18 cellular contexts compared by ENCODE assay signal in the genomic region with DNA sequence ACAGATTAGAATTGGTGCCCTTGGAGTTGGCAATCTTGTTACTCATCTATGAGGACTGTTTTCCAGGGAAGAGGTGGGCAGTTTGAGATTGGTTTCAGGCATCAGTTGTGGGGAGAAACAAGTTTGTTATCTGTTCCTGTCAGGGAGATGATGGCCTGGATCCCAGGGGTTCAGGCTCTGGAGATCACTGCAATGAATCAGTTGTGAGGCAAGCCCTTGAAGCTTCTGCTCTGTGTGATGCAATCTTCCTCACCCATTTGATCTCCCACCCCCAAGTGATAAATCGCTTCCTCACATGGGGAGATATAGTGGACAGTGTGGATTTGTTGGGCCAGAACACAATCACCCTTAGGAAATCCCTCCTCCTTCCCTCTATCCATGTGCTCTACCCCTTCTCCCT.
DNase-seq lines count a peak whose midpoint lies in the region; ATAC-seq and TF ChIP-seq lines count a peak whose summit lies in the region.
"Had no signal": no experiment of that assay in that cellular context is flagged by ENCODE, and none has a peak within 500 bp of the region (broad histone marks: within the 10 kb centered on the region; RNA-seq: fewer than 3 reads in every experiment).

No MANE protein-coding gene starts in this region.

- TF ChIP-seq CTCF in MCF 10A (IDR thresholded peaks at IDR 0.05; ENCODE audit: unreplicated experiment), result no peak
- no peak for TF ChIP-seq CTCF in breast epithelium (IDR thresholded peaks at IDR 0.05)
- no peak for TF ChIP-seq CTCF in cardiac fibroblast (IDR thresholded peaks at IDR 0.05; ENCODE audit: low read depth, low read length)
- no peak for TF ChIP-seq CTCF in nephron progenitor cell (IDR thresholded peaks at IDR 0.05)

- no peaks in the 10 kb centered on the region for H3K4me1 ChIP-seq in breast epithelium

- no TSS peak for BruUV-seq in MCF 10A (replicated peaks; lab: Mats Ljungman, UMichigan)

- no peaks in the 10 kb centered on the region for H3K27me3 ChIP-seq in breast epithelium
- H3K27me3 ChIP-seq: MG63 had no signal

- intact Hi-C loops in MCF 10A (cut with micrococcal nuclease) (no loop called here), breast epithelium (cut with DNase I; ENCODE audit: low total_unique reads) (no loop called here)

- H3K9me3 ChIP-seq in breast epithelium, result no peaks in the 10 kb centered on the region
- H3K9me3 ChIP-seq: MG63 had no signal

- DNase-seq in MCF 10A (ENCODE audit: unreplicated experiment), result no peak
- DNase-seq in breast epithelium (ENCODE audit: low spot score in 2 of 2), result no peak
- DNase-seq in cardiac fibroblast (ENCODE audit: low read depth in 2 of 2), result peak; percentile 11 to 28
- no peak for DNase-seq in nephron progenitor cell
- DNase-seq in NCI-H2029 (lab: John Stamatoyannopoulos, UW), result no peak
- DNase-seq: 8988T, COR-L47, DMS153, MG63, NCI-H1105, NCI-H187, SHP77 treated with DMSO at 0.1 percent for 48 hours had no signal

- H3K27me3 Mint-ChIP-seq in MCF 10A (ENCODE audit: insufficient read depth, unreplicated experiment), result no peaks in the 10 kb centered on the region
- no peaks in the 10 kb centered on the region for H3K27me3 Mint-ChIP-seq in nephron progenitor cell (ENCODE audit: low read depth, poor library complexity)

- H3K27ac ChIP-seq in breast epithelium, result no peak overlapping the region

- no peaks in the 10 kb centered on the region for H3K9me3 Mint-ChIP-seq in MCF 10A (ENCODE audit: unreplicated experiment)
- peaks cover 15% of the 10 kb centered on the region for H3K9me3 Mint-ChIP-seq in nephron progenitor cell

- no peak for TF ChIP-seq POLR2A in breast epithelium (IDR thresholded peaks at IDR 0.05)

- POLR2A ChIA-PET in MCF 10A (lab: Yijun Ruan, JAX), result interaction anchor here (0.6 kb wide), 1 partner anchor 812 kb away, joined by 3 read pairs; no protein-coding TSS in a partner anchor

- H3K27ac Mint-ChIP-seq in MCF 10A (ENCODE audit: low read depth, unreplicated experiment) (peak overlapping the region; percentile 42), nephron progenitor cell (no peak overlapping the region)
- H3K27ac Mint-ChIP-seq: CD14-positive monocyte had no signal

- H3K4me3 ChIP-seq in breast epithelium (no peak overlapping the region), cardiac fibroblast (replicated peaks in 1 of 2; ENCODE audit: low read depth in 2 of 2, low read length in 2 of 2) (no peak overlapping the region)
- H3K4me3 ChIP-seq: GM12878, K562, MG63 had no signal

- H3K36me3 Mint-ChIP-seq in MCF 10A (ENCODE audit: insufficient read depth, unreplicated experiment) (no peaks in the 10 kb centered on the region), nephron progenitor cell (ENCODE audit: low read depth) (peaks cover 7% of the 10 kb centered on the region)
- H3K36me3 Mint-ChIP-seq: CD14-positive monocyte had no signal

- CTCF ChIA-PET in MCF 10A (lab: Yijun Ruan, JAX), result interaction anchor here (0.8 kb wide), 1 partner anchor 296 kb away, joined by 3 read pairs; no protein-coding TSS in a partner anchor

- H3K4me1 Mint-ChIP-seq in MCF 10A (ENCODE audit: insufficient read depth, unreplicated experiment) (peaks cover 14% of the 10 kb centered on the region), nephron progenitor cell (peaks cover 40% of the 10 kb centered on the region)
- H3K4me1 Mint-ChIP-seq: CD14-positive monocyte had no signal

- H3K4me3 Mint-ChIP-seq in MCF 10A (ENCODE audit: unreplicated experiment) (no peak overlapping the region), nephron progenitor cell (peak overlapping the region; percentile 21)
- H3K4me3 Mint-ChIP-seq: CD14-positive monocyte had no signal

- H3K36me3 ChIP-seq in breast epithelium, result no peaks in the 10 kb centered on the region
- H3K36me3 ChIP-seq: MG63 had no signal

- ATAC-seq in HG02870 (IDR thresholded peaks at IDR 0.05; ENCODE audit: unreplicated experiment), result no peak
- ATAC-seq in GM18498 (IDR thresholded peaks at IDR 0.05; ENCODE audit: unreplicated experiment), result no peak
- no peak for ATAC-seq in HG02678 (IDR thresholded peaks at IDR 0.05; ENCODE audit: unreplicated experiment)
- ATAC-seq: GM12878, K562 had no signal

Comparison
In these comparisons a context has a peak if more than half of its experiments do, and no peak if none do; other contexts are left out.
1. DNase-seq: peak in cardiac fibroblast (2 of 2); none in MCF 10A (single experiment), breast epithelium (0 of 2), nephron progenitor cell (single experiment) and NCI-H2029 (single experiment).